Comparison of ENCODE assay signal across 28 cellular contexts in the genomic region with DNA sequence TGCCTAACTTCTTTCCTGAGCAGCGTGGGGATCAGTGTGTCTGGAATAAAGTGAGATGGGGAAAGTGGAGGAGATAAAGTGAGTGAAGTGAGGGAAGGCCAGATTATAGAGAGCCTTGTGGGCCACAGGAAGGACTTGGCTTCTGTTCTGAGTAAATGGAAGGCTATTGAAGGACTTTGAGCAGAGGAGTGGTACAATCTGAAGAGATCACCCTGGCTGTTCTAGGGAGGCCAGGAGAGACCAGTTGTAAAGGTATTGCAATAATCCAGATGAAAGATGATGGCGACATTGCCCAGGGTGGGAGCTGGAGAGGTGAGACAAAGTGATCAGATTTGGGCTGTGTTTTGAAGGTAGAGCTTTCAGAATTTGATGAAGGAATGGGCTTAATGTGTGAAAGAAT.
"Had no signal": no experiment of that assay in that cellular context is flagged by ENCODE, and none has a peak within 500 bp of the region (broad histone marks: within the 10 kb centered on the region; RNA-seq: fewer than 3 reads in every experiment).

No MANE protein-coding gene starts in this region.

- FAIRE-seq: astrocyte, bronchial epithelial cell, frontal cortex had no signal

- H3K27me3 ChIP-seq: brain microvascular endothelial cell had no signal

- H3K36me3 ChIP-seq: brain microvascular endothelial cell, WERI-Rb-1 had no signal

- H3K27ac ChIP-seq: brain microvascular endothelial cell, coronary artery, dorsolateral prefrontal cortex, WERI-Rb-1 had no signal

- ATAC-seq: activated CD4-positive, CD25-positive, alpha-beta regulatory T cell treated with anti-CD3 and anti-CD28 coated beads, Interleukin-2, amount 50 U/mL, for 24 hours; activated CD8-positive, alpha-beta T cell treated with anti-CD3 and anti-CD28 coated beads for 36 hours; activated T-cell treated with anti-CD3 and anti-CD28 coated beads, Interleukin-2, amount 50 U/mL, for 4 hours; activated T-helper 17 cell treated with anti-CD3 and anti-CD28 coated beads, Interleukin-2, amount 50 U/mL, for 72 hours; esophagus mucosa had no signal

- DNase-seq: activated B cell treated with CpG ODN at 0.5 μM for 24 hours; activated CD4-positive, alpha-beta T cell treated with anti-CD3 and anti-CD28 coated beads for 48 hours; activated CD4-positive, alpha-beta T cell treated with anti-CD3 and anti-CD28 coated beads, Interleukin-2, amount 50 U/mL, for 1 hour; activated CD4-positive, alpha-beta T cell treated with anti-CD3 and anti-CD28 coated beads, Interleukin-2, amount 50 U/mL, for 48 hours; activated CD8-positive, alpha-beta memory T cell treated with anti-CD3 and anti-CD28 coated beads for 24 hours; activated CD8-positive, alpha-beta T cell treated with anti-CD3 and anti-CD28 coated beads for 36 hours; activated effector memory CD4-positive, alpha-beta T cell treated with Interleukin-2 at 50 U/mL for 16 hours; activated gamma-delta T cell treated with Interleukin-2 at 50 U/mL for 16 hours; activated naive CD4-positive, alpha-beta T cell treated with anti-CD3 and anti-CD28 coated beads, Interleukin-2, amount 50 U/mL, for 16 hours; activated naive CD4-positive, alpha-beta T cell treated with Interleukin-2 at 50 U/mL for 16 hours; activated T-cell treated with anti-CD3 and anti-CD28 coated beads, Interleukin-2, amount 50 U/mL, for 4 hours; amniotic stem cell; anterior cingulate cortex; brain microvascular endothelial cell; dorsolateral prefrontal cortex; effector memory CD4-positive, alpha-beta T cell; endodermal cell; foreskin fibroblast; head of caudate nucleus; T-helper 9 cell; WERI-Rb-1 had no signal

- H3K4me3 ChIP-seq: coronary artery, dorsolateral prefrontal cortex had no signal
